Comparison of ENCODE assay signal across 8 cellular contexts in genomic region chrX:106802063-106802387, GRCh38. TPM values are rescaled to one million over a fixed set of nuclear protein-coding genes. Genes with fewer than 3 reads are reported as not detected.
DNase-seq lines count a peak whose midpoint lies in the region; ATAC-seq and TF ChIP-seq lines count a peak whose summit lies in the region.

No MANE protein-coding gene starts in this region.

- H3K4me1 ChIP-seq in PC-9 (replicated peaks; ENCODE audit: insufficient read depth) (peaks cover 7% of the 10 kb centered on the region; the same call in 1 of the 2 replicates), prostate gland (replicated peaks) (no peaks in the 10 kb centered on the region)

- no peaks in the 10 kb centered on the region for H3K36me3 ChIP-seq in PC-9 (ENCODE audit: low read depth)
- no peaks in the 10 kb centered on the region for H3K36me3 ChIP-seq in prostate gland

- no peaks in the 10 kb centered on the region for H4K20me1 ChIP-seq in PC-9 (ENCODE audit: insufficient read depth)

- CTCF ChIA-PET in PC-9 (lab: Charles Lee) = no interaction called here

- H3K4me2 ChIP-seq in PC-9 = peak overlapping the region; percentile 77

- no TSS peak for BruUV-seq in PC-9 (replicated peaks; lab: Mats Ljungman, UMichigan)

- H3K27me3 ChIP-seq in PC-9 (ENCODE audit: insufficient read depth, low read depth) (no peaks in the 10 kb centered on the region), prostate gland (replicated peaks; ENCODE audit: insufficient read depth) (no peaks in the 10 kb centered on the region)

- no peaks in the 10 kb centered on the region for H3K9me2 ChIP-seq in PC-9 (ENCODE audit: insufficient read depth)

- POLR2A ChIA-PET in PC-9 (lab: Charles Lee; ENCODE audit: unreplicated experiment) = interaction anchor here (0.6 kb wide), 3 partner anchors 1180 to 1645 kb away, joined by 7 to 12 read pairs (median 10); no protein-coding TSS in a partner anchor

- no peaks in the 10 kb centered on the region for H3K9me3 ChIP-seq in PC-9 (ENCODE audit: insufficient read depth, low read depth)
- no peaks in the 10 kb centered on the region for H3K9me3 ChIP-seq in prostate gland

- no peaks in the 10 kb centered on the region for H3F3A ChIP-seq in PC-9 (ENCODE audit: insufficient read depth, low read depth)

- WGBS in prostate gland = 2% methylated on average over 11 of the region's 11 CpGs

- peaks cover 5% of the 10 kb centered on the region; the same call in 1 of the 2 replicates for H3K79me2 ChIP-seq in PC-9 (ENCODE audit: low read depth)

- DNase-seq in Ammon's horn (ENCODE audit: low spot score) (peak; percentile 2), PC-9 (peak in 1 of 2 experiments; percentile 4), fibroblast of pulmonary artery (ENCODE audit: low read depth) (peak; percentile 40), prostate gland (ENCODE audit: low spot score) (no peak), NCI-H187 (lab: John Stamatoyannopoulos, UW) (no peak), 8988T (no peak), T1000 (lab: John Stamatoyannopoulos, UW) (no peak)

- peak overlapping the region; percentile 50 for H3K27ac ChIP-seq in PC-9
- no peak overlapping the region for H3K27ac ChIP-seq in prostate gland

- peak; percentile 26 for ATAC-seq in GM19455 (IDR thresholded peaks at IDR 0.05; ENCODE audit: unreplicated experiment)

- peak overlapping the region; percentile 94 for H2AFZ ChIP-seq in PC-9

- peak overlapping the region; percentile 77 for H3K4me3 ChIP-seq in PC-9
- peak overlapping the region; percentile 83 for H3K4me3 ChIP-seq in fibroblast of pulmonary artery (replicated peaks; ENCODE audit: low read depth, low read length)
- H3K4me3 ChIP-seq in prostate gland = peak overlapping the region; percentile 46 to 50

- no peak for TF ChIP-seq CTCF in PC-9 (conservative IDR thresholded peaks at IDR 0.05)
- TF ChIP-seq CTCF in fibroblast of pulmonary artery (IDR thresholded peaks at IDR 0.05; ENCODE audit: low read length, missing control alignments) = no peak
- no peak for TF ChIP-seq CTCF in prostate gland (IDR thresholded peaks at IDR 0.05)

- intact Hi-C loops in PC-9 (cut with micrococcal nuclease; ENCODE audit: unreplicated experiment) = loop anchor here (1.0 kb wide), 1 partner anchor 198 kb away; the partner anchor contains the start of gene MORC4
- intact Hi-C loops in prostate gland (cut with DNase I) = no loop called here

- TF ChIP-seq POLR2A in prostate gland (IDR thresholded peaks at IDR 0.05) = no peak

RNA-seq across cellular contexts. Expression of gene TBC1D8B, which starts 0.4 kb away (rescaled TPM):
- total RNA-seq in PC-9 (2021) = 2.8 and 5.3 TPM in 2 replicates
- total RNA-seq in prostate gland = 10 to 100 TPM; 10.0 to 17.4 TPM

Comparison
In these comparisons a context has a peak if more than half of its experiments do, and no peak if none do; other contexts are left out.
1. DNase-seq: peak in Ammon's horn (single experiment) and fibroblast of pulmonary artery (single experiment); none in prostate gland (single experiment), NCI-H187 (0 of 2), 8988T (single experiment) and T1000 (single experiment).
2. Peak in every context shown above with its lines, with median percentiles within 50 percentile points of each other: H3K4me3 ChIP-seq.